Comparison of ENCODE assay signal across 8 cellular contexts in genomic region chr4:84498203-84499026, GRCh38. TPM values are rescaled to one million over a fixed set of nuclear protein-coding genes. Genes with fewer than 3 reads are reported as not detected.
DNase-seq lines count a peak whose midpoint lies in the region; ATAC-seq and TF ChIP-seq lines count a peak whose summit lies in the region.

No MANE protein-coding gene starts in this region.

- peak in 1 of 2 donors; percentile 32 for TF ChIP-seq POLR2A in gastroesophageal sphincter (IDR thresholded peaks at IDR 0.05)

- H3K27ac ChIP-seq in WERI-Rb-1 (no peak overlapping the region), gastroesophageal sphincter (peak overlapping the region; percentile 87 to 98 (median 95))

- H3K4me1 Mint-ChIP-seq in osteocyte (ENCODE audit: unreplicated experiment), result peaks cover 24% of the 10 kb centered on the region

- DNase-seq in AG08396 (ENCODE audit: low spot score) (peak; percentile 70), HAP-1 (ENCODE audit: low spot score in 2 of 2) (peak; percentile 20 to 56), WERI-Rb-1 (no peak), osteocyte (ENCODE audit: extremely low spot score, unreplicated experiment) (no peak), GM19240 (ENCODE audit: insufficient read length, low spot score) (no peak), DMS114 treated with DMSO at 0.1 percent for 48 hours (lab: John Stamatoyannopoulos, UW; ENCODE audit: unreplicated experiment) (no peak)

- H3K27ac Mint-ChIP-seq in osteocyte (ENCODE audit: unreplicated experiment), result peak overlapping the region; percentile 23

- H3K36me3 ChIP-seq in HAP-1 (replicated peaks) (peaks cover 30% of the 10 kb centered on the region), WERI-Rb-1 (no peaks in the 10 kb centered on the region), gastroesophageal sphincter (peaks cover 0 to 16% of the 10 kb centered on the region in 2 donors)

- H3K27me3 Mint-ChIP-seq in osteocyte (ENCODE audit: unreplicated experiment), result peaks cover 89% of the 10 kb centered on the region

- peaks cover 11% of the 10 kb centered on the region for H3K4me1 ChIP-seq in HAP-1
- H3K4me1 ChIP-seq in gastroesophageal sphincter, result peaks cover 0 to 43% (median 0%) of the 10 kb centered on the region in 3 donors

- H3K36me3 Mint-ChIP-seq in osteocyte (ENCODE audit: unreplicated experiment), result peaks cover 4% of the 10 kb centered on the region

- in situ Hi-C loops in HAP-1 (cut with MboI; ENCODE audit: low sequenced_read_pairs), result no loop called here

- TF ChIP-seq CTCF in WERI-Rb-1 (IDR thresholded peaks at IDR 0.05; ENCODE audit: low read depth, low read length) (no peak), gastroesophageal sphincter (IDR thresholded peaks at IDR 0.05) (no peak), osteocyte (IDR thresholded peaks at IDR 0.05) (no peak)

- H3K9me3 ChIP-seq in HAP-1 (0 out of 2 replicates have a peak, but pooled peaks cover 2% of the 10 kb centered on the region), WERI-Rb-1 (ENCODE audit: severe bottlenecking) (peaks cover 3% of the 10 kb centered on the region), gastroesophageal sphincter (no peaks in the 10 kb centered on the region)

- 0 to 3% methylated on average over 8 to 13 of the region's 64 CpGs for WGBS in gastroesophageal sphincter (ENCODE audit: low coverage in 1 of 2), 2 donors

- no peak for ATAC-seq in gastroesophageal sphincter
- ATAC-seq in GM19035 (IDR thresholded peaks at IDR 0.05; ENCODE audit: unreplicated experiment), result no peak

- no peak for TF ChIP-seq EP300 in gastroesophageal sphincter (IDR thresholded peaks at IDR 0.05)

- H3K4me3 Mint-ChIP-seq in osteocyte (ENCODE audit: unreplicated experiment), result peak overlapping the region; percentile 80

- no peaks in the 10 kb centered on the region for H3K9me3 Mint-ChIP-seq in osteocyte (ENCODE audit: unreplicated experiment)

- H3K4me3 ChIP-seq in HAP-1 (peak overlapping the region; percentile 57), WERI-Rb-1 (ENCODE audit: low read depth, low read length) (peak overlapping the region; percentile 61), gastroesophageal sphincter (peak overlapping the region; percentile 59 to 88)

- H3K27me3 ChIP-seq in HAP-1 (ENCODE audit: low read depth) (no peaks in the 10 kb centered on the region), WERI-Rb-1 (ENCODE audit: insufficient read depth, low read depth, severe bottlenecking) (peaks cover 79% of the 10 kb centered on the region), gastroesophageal sphincter (peaks cover 89% of the 10 kb centered on the region)

RNA-seq across cellular contexts. Expression of gene NKX6-1, which starts 0.7 kb away (rescaled TPM):
- total RNA-seq in gastroesophageal sphincter (100 to 1,000 TPM in 1 of 4 donors, 10 to 100 TPM in 2, 1 to 10 TPM in 1; 6.2 to 102 (median 65.8) TPM), osteocyte (not detected in 2 replicates)

Comparison
In these comparisons a context has a peak if more than half of its experiments do, and no peak if none do; other contexts are left out.
1. DNase-seq: peak in AG08396 (single experiment) and HAP-1 (2 of 2); none in WERI-Rb-1 (single experiment), osteocyte (single experiment), GM19240 (single experiment) and DMS114 treated with DMSO at 0.1 percent for 48 hours (single experiment).
2. Peak in every context shown above with its lines, with median percentiles within 50 percentile points of each other: H3K4me3 ChIP-seq.